ENCODE assay signal across 17 cellular contexts in the genomic region with DNA sequence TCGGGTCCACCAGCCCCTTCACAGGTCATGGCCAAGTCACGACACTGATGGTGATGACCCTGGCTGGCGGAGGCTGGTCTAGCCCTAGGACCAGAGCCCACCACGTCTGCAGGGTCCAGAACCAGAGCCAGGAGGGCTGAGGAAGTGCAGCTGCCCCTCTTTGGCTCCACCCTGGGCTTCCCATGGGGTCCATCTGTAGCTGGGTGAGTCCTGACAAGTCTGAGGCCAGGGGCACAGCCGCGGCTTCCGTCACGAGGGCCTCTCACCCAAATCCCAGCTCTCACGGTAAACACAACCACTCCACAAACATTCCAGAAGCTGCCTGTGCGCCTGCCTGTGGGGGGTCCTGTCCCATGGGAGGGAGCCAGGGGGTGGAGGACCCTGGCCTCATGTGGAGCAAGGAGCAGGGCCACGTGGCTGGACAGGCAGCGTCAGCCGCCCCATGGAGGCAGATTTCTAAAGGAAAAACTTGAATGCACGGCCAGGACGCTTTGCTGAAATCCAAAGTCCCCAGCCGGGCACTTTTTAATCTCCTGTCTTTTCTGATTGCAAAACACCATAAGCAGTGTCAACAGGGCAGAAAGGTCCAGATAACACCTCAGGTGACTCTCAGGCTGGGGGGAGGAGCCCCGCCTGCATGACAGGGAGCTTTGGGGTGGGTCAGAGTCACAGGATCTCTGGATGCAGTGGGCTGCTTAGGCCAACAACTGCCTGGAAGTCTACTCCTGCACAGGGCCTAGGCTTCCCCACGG. TPM values are rescaled to one million over a fixed set of nuclear protein-coding genes. Genes with fewer than 3 reads are reported as not detected.
DNase-seq lines count a peak whose midpoint lies in the region; ATAC-seq, FAIRE-seq and TF ChIP-seq lines count a peak whose summit lies in the region.
"Had no signal": no experiment of that assay in that cellular context is flagged by ENCODE, and none has a peak within 500 bp of the region (broad histone marks: within the 10 kb centered on the region; RNA-seq: fewer than 3 reads in every experiment).

No MANE protein-coding gene starts in this region.

- ATAC-seq in body of pancreas (peak; percentile 67), right lobe of liver (peak; percentile 35 to 53 (median 45))
- ATAC-seq: stimulated activated naive CD8-positive, alpha-beta T cell treated with anti-CD3 and anti-CD28 coated beads, Interleukin-15, Interleukin-2, amounts not matched to agents 100 U/mL and 50 U/mL, for 24 hours had no signal

- no peak for TF ChIP-seq CTCF in body of pancreas (IDR thresholded peaks at IDR 0.05)
- TF ChIP-seq CTCF in right lobe of liver (IDR thresholded peaks at IDR 0.05), result no peak
- no peak for TF ChIP-seq CTCF in D721Med (IDR thresholded peaks at IDR 0.05; ENCODE audit: insufficient read depth, missing control alignments)

- H3K27ac ChIP-seq in body of pancreas (peak overlapping the region in 3 of 4 donors; percentile 47 to 73 (median 58)), right lobe of liver (peak overlapping the region; percentile 83 to 99 (median 96)), small intestine (ENCODE audit: low read depth in 1 of 2, low read length in 1 of 2) (peak overlapping the region; percentile 76 to 82)
- H3K27ac ChIP-seq: parathyroid adenoma had no signal

- DNase-seq in GM12891 (ENCODE audit: insufficient read length, low spot score) (peak; percentile 23), body of pancreas (peak; percentile 52 to 78 (median 61)), right lobe of liver (peak; percentile 82 to 92 (median 91)), small intestine (peak; percentile 96), NCI-H1092 treated with DMSO at 0.1 percent for 48 hours (lab: John Stamatoyannopoulos, UW) (no peak), D721Med (ENCODE audit: insufficient read length, low spot score) (no peak), cortex of kidney (lab: John Stamatoyannopoulos, UW) (no peak), activated gamma-delta T cell treated with Interleukin-2 at 50 U/mL for 16 hours (no peak)
- DNase-seq: activated CD4-positive, CD25-positive, alpha-beta regulatory T cell treated with anti-CD3 and anti-CD28 coated beads, Interleukin-2, amount 50 U/mL, for 72 hours; amniotic stem cell; IMR-90; MM.1S; NCI-H2029; SHP77; stimulated activated naive CD8-positive, alpha-beta T cell treated with anti-CD3 and anti-CD28 coated beads, Interleukin-15, Interleukin-2, amounts not matched to agents 100 U/mL and 50 U/mL, for 24 hours had no signal

- H3K4me1 ChIP-seq in body of pancreas (peaks cover 25% of the 10 kb centered on the region), right lobe of liver (peaks cover 0 to 81% (median 41%) of the 10 kb centered on the region in 4 donors), small intestine (ENCODE audit: control insufficient read depth in 2 of 2, insufficient read depth in 1 of 2, low read depth in 1 of 2, low read length in 1 of 2) (peaks cover 0 to 5% of the 10 kb centered on the region in 2 donors)
- H3K4me1 ChIP-seq: parathyroid adenoma had no signal

- no peak for TF ChIP-seq POLR2A in GM12891 (IDR thresholded peaks at IDR 0.05; ENCODE audit: low read depth, low read length)
- TF ChIP-seq POLR2A in body of pancreas (IDR thresholded peaks at IDR 0.05), result peak in 1 of 3 donors; percentile 7
- TF ChIP-seq POLR2A in right lobe of liver (IDR thresholded peaks at IDR 0.05), result peak; percentile 47

- FAIRE-seq in GM12891 (lab: Jason Lieb, UNC), result no peak
- FAIRE-seq in small intestine (lab: Jason Lieb, UNC), result no peak
- FAIRE-seq in D721Med (lab: Jason Lieb, UNC), result no peak
- FAIRE-seq: endometrium had no signal

- H3K4me3 ChIP-seq in body of pancreas (no peak overlapping the region), right lobe of liver (no peak overlapping the region), small intestine (ENCODE audit: low read depth in 1 of 2, low read length in 2 of 2) (no peak overlapping the region)

- intact Hi-C loops in body of pancreas (cut with DNase I), result no loop called here
- intact Hi-C loops in right lobe of liver (cut with DNase I), result loop anchor here (5.0 to 10.0 kb wide), 3 partner anchors 69 to 101 kb away; a partner anchor contains a TSS

- H3K36me3 ChIP-seq in body of pancreas (replicated peaks in 1 of 2; ENCODE audit: insufficient read depth in 1 of 2, low read depth in 2 of 2) (no peaks in the 10 kb centered on the region), right lobe of liver (no peaks in the 10 kb centered on the region), small intestine (ENCODE audit: control insufficient read depth in 2 of 2, insufficient read depth in 2 of 2, low read length in 2 of 2) (peaks cover 0 to 2% of the 10 kb centered on the region in 2 donors)

- 17 to 41% methylated on average over 5 to 17 of the region's 18 CpGs for WGBS in body of pancreas, 2 donors
- WGBS in right lobe of liver (ENCODE audit: insufficient coverage, low coverage, low lambda C conversion rate, missing lambda C conversion rate), result 30% methylated on average over 3 of the region's 18 CpGs
- 26 to 53% (median 42%) methylated on average over 18 of the region's 18 CpGs for WGBS in small intestine, 3 donors

- H3K27me3 ChIP-seq in body of pancreas, result no peaks in the 10 kb centered on the region
- no peaks in the 10 kb centered on the region for H3K27me3 ChIP-seq in right lobe of liver
- no peaks in the 10 kb centered on the region for H3K27me3 ChIP-seq in small intestine (ENCODE audit: control insufficient read depth in 2 of 2, insufficient read depth in 2 of 2, low read length in 2 of 2)

- H3K9me3 ChIP-seq in body of pancreas (no peaks in the 10 kb centered on the region), right lobe of liver (no peaks in the 10 kb centered on the region), small intestine (ENCODE audit: control insufficient read depth, low read depth) (no peaks in the 10 kb centered on the region)

TF ChIP-seq in GM12891, 5 proteins besides CTCF, POLR2A, EP300 and RAD21:
- TF ChIP-seq TAF1 (IDR thresholded peaks at IDR 0.05; ENCODE audit: low read depth, low read length), result no peak
- no peak for TF ChIP-seq SPI1 (IDR thresholded peaks at IDR 0.05; ENCODE audit: low read depth, low read length)
- TF ChIP-seq POU2F2 (IDR thresholded peaks at IDR 0.05; ENCODE audit: low read depth, low read length), result no peak
- no peak for TF ChIP-seq POLR2AphosphoS5 (IDR thresholded peaks at IDR 0.05; ENCODE audit: low read depth, low read length)
- TF ChIP-seq PAX5 (IDR thresholded peaks at IDR 0.05; ENCODE audit: insufficient read depth, low read length, severe bottlenecking), result no peak

RNA-seq across cellular contexts. Expression of a gene that starts 29.9 kb away (rescaled TPM):
- 9.6 TPM for polyA plus RNA-seq in GM12891 (2012; ENCODE audit: low read depth, missing spikeins)
- total RNA-seq in body of pancreas, result 10 to 100 TPM; 13.2 to 16.3 TPM
- 10 to 100 TPM; 15.0 to 32.3 (median 27.1) TPM for total RNA-seq in right lobe of liver
- polyA plus RNA-seq in small intestine, result 10 to 100 TPM; 48.6 to 68.4 (median 67.1) TPM

Comparison
In these comparisons a context has a peak if more than half of its experiments do, and no peak if none do; other contexts are left out.
1. DNase-seq: peak in GM12891 (single experiment), body of pancreas (4 of 4), right lobe of liver (3 of 3) and small intestine (single experiment); none in NCI-H1092 treated with DMSO at 0.1 percent for 48 hours (single experiment), D721Med (single experiment), cortex of kidney (single experiment) and activated gamma-delta T cell treated with Interleukin-2 at 50 U/mL for 16 hours (single experiment).
2. Peak in every context shown above with its lines, with median percentiles within 50 percentile points of each other: H3K27ac ChIP-seq.